16 cellular contexts compared by ENCODE assay signal in the genomic region with DNA sequence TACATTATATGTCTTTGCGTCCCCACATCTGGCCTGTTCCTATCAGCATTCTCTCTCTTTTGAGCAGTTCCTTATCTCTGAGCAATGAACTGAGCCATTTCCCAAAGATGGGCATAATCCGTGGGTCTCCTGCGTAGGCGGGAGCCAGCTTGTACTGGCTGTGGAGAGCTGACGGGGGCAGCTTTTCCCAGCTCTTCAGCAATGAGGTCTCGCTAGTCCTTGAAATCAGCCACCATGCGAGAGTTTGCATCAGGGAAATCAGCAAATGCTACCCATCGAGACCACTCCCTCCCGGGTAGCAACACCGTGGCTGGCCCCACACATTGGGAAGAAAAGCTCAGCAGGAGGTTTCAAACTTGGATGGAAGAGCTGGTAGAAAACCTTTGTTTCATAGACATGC. TPM values are rescaled to one million over a fixed set of nuclear protein-coding genes. Genes with fewer than 3 reads are reported as not detected.
A peak's percentile ranks its signal among the peaks of the same experiment; 100 is the strongest.
DNase-seq lines count a peak whose midpoint lies in the region; ATAC-seq and TF ChIP-seq lines count a peak whose summit lies in the region.
"Had no signal": no experiment of that assay in that cellular context is flagged by ENCODE, and none has a peak within 500 bp of the region (broad histone marks: within the 10 kb centered on the region; RNA-seq: fewer than 3 reads in every experiment).

No MANE protein-coding gene starts in this region.

- H3K4me2 ChIP-seq in PC-3 (ENCODE audit: low read length) = peak overlapping the region; percentile 60
- peak overlapping the region; percentile 86 for H3K4me2 ChIP-seq in smooth muscle cell

- H3K36me3 ChIP-seq in PC-3 (ENCODE audit: low read depth, low read length) = no peaks in the 10 kb centered on the region
- no peaks in the 10 kb centered on the region for H3K36me3 ChIP-seq in smooth muscle cell (ENCODE audit: low read depth)
- H3K36me3 ChIP-seq: esophagus squamous epithelium, pancreas had no signal

- H2AFZ ChIP-seq in PC-3 (ENCODE audit: low read length) (peak overlapping the region; percentile 61), smooth muscle cell (ENCODE audit: low read depth) (peak overlapping the region; percentile 97)

- H3K9ac ChIP-seq in PC-3 (ENCODE audit: low read length) (no peak overlapping the region), smooth muscle cell (ENCODE audit: low read depth) (no peak overlapping the region)

- H3K27me3 Mint-ChIP-seq in activated T-cell treated with anti-CD3 and anti-CD28 coated beads, Interleukin-2, amount 50 U/mL, for 72 hours (ENCODE audit: low read depth) = peaks cover 11% of the 10 kb centered on the region
- peaks cover 8% of the 10 kb centered on the region for H3K27me3 Mint-ChIP-seq in activated T-cell treated with anti-CD3 and anti-CD28 coated beads, Interleukin-2, amount 50 U/mL, for 4 hours (ENCODE audit: low read depth)
- H3K27me3 Mint-ChIP-seq: activated CD4-positive, alpha-beta T cell treated with anti-CD3 and anti-CD28 coated beads, Interleukin-2, amount 10 ng/mL, durations not matched to agents 7 days and 5 days had no signal

- H3K79me2 ChIP-seq in PC-3 (ENCODE audit: low read length) (no peaks in the 10 kb centered on the region), smooth muscle cell (ENCODE audit: low read depth) (no peaks in the 10 kb centered on the region)

- H3K4me3 Mint-ChIP-seq in activated T-cell treated with anti-CD3 and anti-CD28 coated beads, Interleukin-2, amount 50 U/mL, for 72 hours = peak overlapping the region; percentile 31 to 34
- no peak overlapping the region for H3K4me3 Mint-ChIP-seq in activated T-cell treated with anti-CD3 and anti-CD28 coated beads, Interleukin-2, amount 50 U/mL, for 4 hours
- H3K4me3 Mint-ChIP-seq: activated CD4-positive, alpha-beta T cell treated with anti-CD3 and anti-CD28 coated beads, Interleukin-2, amount 10 ng/mL, durations not matched to agents 7 days and 5 days; dendritic cell treated with granulocyte-macrophage colony-stimulating factor and Interleukin-4, amounts not matched to agents 40 ng/mL and 50 ng/mL, for 4 days; mesothelial cell of epicardium; stimulated activated naive CD8-positive, alpha-beta T cell treated with anti-CD3 and anti-CD28 coated beads, Interleukin-15, Interleukin-2, amounts not matched to agents 100 ng/mL and 50 ng/mL, for 24 hours had no signal

- H3K4me1 ChIP-seq in PC-3 (ENCODE audit: insufficient read depth, low read length) (no peaks in the 10 kb centered on the region), smooth muscle cell (ENCODE audit: low read depth) (no peaks in the 10 kb centered on the region)

- POLR2A ChIA-PET in PC-3 (lab: Charles Lee; ENCODE audit: unreplicated experiment) = no interaction called here

- peaks cover 10% of the 10 kb centered on the region for H3K4me1 Mint-ChIP-seq in activated T-cell treated with anti-CD3 and anti-CD28 coated beads, Interleukin-2, amount 50 U/mL, for 72 hours (ENCODE audit: low read depth)
- H3K4me1 Mint-ChIP-seq in activated T-cell treated with anti-CD3 and anti-CD28 coated beads, Interleukin-2, amount 50 U/mL, for 4 hours (ENCODE audit: low read depth) = peaks cover 7% of the 10 kb centered on the region

- H3K4me3 ChIP-seq in PC-3 (ENCODE audit: low read length) (0 out of 2 replicates have a peak overlapping the region, but pooled peaks have one; percentile 6), smooth muscle cell (peak overlapping the region; percentile 37)
- H3K4me3 ChIP-seq: pancreas, skin epidermis had no signal

- H3K36me3 Mint-ChIP-seq in activated T-cell treated with anti-CD3 and anti-CD28 coated beads, Interleukin-2, amount 50 U/mL, for 72 hours (ENCODE audit: insufficient read depth in 2 of 2) = no peaks in the 10 kb centered on the region
- no peaks in the 10 kb centered on the region for H3K36me3 Mint-ChIP-seq in activated T-cell treated with anti-CD3 and anti-CD28 coated beads, Interleukin-2, amount 50 U/mL, for 4 hours (ENCODE audit: insufficient read depth)
- H3K36me3 Mint-ChIP-seq: mesothelial cell of epicardium had no signal

- no peak for ATAC-seq in activated T-cell treated with anti-CD3 and anti-CD28 coated beads, Interleukin-2, amount 50 U/mL, for 72 hours (replicated peaks in 1 of 2)
- ATAC-seq in activated T-cell treated with anti-CD3 and anti-CD28 coated beads, Interleukin-2, amount 50 U/mL, for 4 hours = no peak
- no peak for ATAC-seq in PC-3
- no peak for ATAC-seq in GM18873 (IDR thresholded peaks at IDR 0.05; ENCODE audit: low FRiP score, unreplicated experiment)

- TF ChIP-seq CTCF in PC-3 (conservative IDR thresholded peaks at IDR 0.05; ENCODE audit: low read depth, low read length) = no peak
- TF ChIP-seq CTCF in smooth muscle cell (IDR thresholded peaks at IDR 0.05; ENCODE audit: borderline replicate concordance, insufficient read depth, poor library complexity, severe bottlenecking) = no peak

- H3K9me3 ChIP-seq in PC-3 (ENCODE audit: low read length) (no peaks in the 10 kb centered on the region), smooth muscle cell (replicated peaks; ENCODE audit: low read depth) (no peaks in the 10 kb centered on the region)
- H3K9me3 ChIP-seq: esophagus squamous epithelium, pancreas had no signal

- DNase-seq in activated T-cell treated with anti-CD3 and anti-CD28 coated beads, Interleukin-2, amount 50 U/mL, for 72 hours = no peak
- no peak for DNase-seq in activated T-cell treated with anti-CD3 and anti-CD28 coated beads, Interleukin-2, amount 50 U/mL, for 4 hours
- DNase-seq in PC-3 = no peak
- DNase-seq in iPS DF 19.7 (ENCODE audit: low read depth, low spot score) = peak; percentile 15
- no peak for DNase-seq in smooth muscle cell (lab: John Stamatoyannopoulos, UW; ENCODE audit: unreplicated experiment)
- DNase-seq in stimulated activated CD4-positive, alpha-beta T cell treated with anti-CD3 and anti-CD28 coated beads, Interleukin-4, amount 100 ng/mL, for 1 hour = no peak
- no peak for DNase-seq in T-helper 9 cell
- DNase-seq: esophagus squamous epithelium had no signal

- H3K27ac Mint-ChIP-seq in activated T-cell treated with anti-CD3 and anti-CD28 coated beads, Interleukin-2, amount 50 U/mL, for 72 hours = no peak overlapping the region
- H3K27ac Mint-ChIP-seq: activated CD4-positive, alpha-beta T cell treated with anti-CD3 and anti-CD28 coated beads, Interleukin-2, amount 10 ng/mL, durations not matched to agents 7 days and 5 days; dendritic cell treated with granulocyte-macrophage colony-stimulating factor and Interleukin-4, amounts not matched to agents 40 ng/mL and 50 ng/mL, for 4 days; mesothelial cell of epicardium; stimulated activated naive CD8-positive, alpha-beta T cell treated with anti-CD3 and anti-CD28 coated beads, Interleukin-15, Interleukin-2, amounts not matched to agents 100 ng/mL and 50 ng/mL, for 24 hours had no signal

- no peaks in the 10 kb centered on the region for H3K9me2 ChIP-seq in PC-3 (replicated peaks; ENCODE audit: low read length)

- intact Hi-C loops in PC-3 (cut with micrococcal nuclease) = loop anchor here (2.0 to 5.0 kb wide), 3 partner anchors 138 to 1792 kb away; a partner anchor contains a TSS

- H4K20me1 ChIP-seq in PC-3 (ENCODE audit: low read length) (no peaks in the 10 kb centered on the region), smooth muscle cell (ENCODE audit: low read depth) (no peaks in the 10 kb centered on the region)

- 21% methylated on average over 10 of the region's 10 CpGs for WGBS in smooth muscle cell (ENCODE audit: low lambda C conversion rate)

- H3F3A ChIP-seq in PC-3 (ENCODE audit: low read length, unreplicated experiment) (no peaks in the 10 kb centered on the region), smooth muscle cell (ENCODE audit: low read depth) (no peaks in the 10 kb centered on the region)

- no TSS peak for BruUV-seq in PC-3 (replicated peaks; lab: Mats Ljungman, UMichigan)

- H3K27me3 ChIP-seq in PC-3 (ENCODE audit: low read length) = no peaks in the 10 kb centered on the region
- no peaks in the 10 kb centered on the region for H3K27me3 ChIP-seq in smooth muscle cell (ENCODE audit: low read depth)
- H3K27me3 ChIP-seq: pancreas had no signal

- H3K27ac ChIP-seq in PC-3 (ENCODE audit: low read length) (no peak overlapping the region), smooth muscle cell (ENCODE audit: low read depth) (peak overlapping the region; percentile 12)
- H3K27ac ChIP-seq: esophagus squamous epithelium, pancreas, skin epidermis had no signal

- CTCF ChIA-PET in PC-3 (lab: Charles Lee) = interaction anchor here (0.6 kb wide), 2 partner anchors 209 to 213 kb away, joined by 3 to 5 read pairs; no protein-coding TSS in a partner anchor

- H3K9me3 Mint-ChIP-seq in activated T-cell treated with anti-CD3 and anti-CD28 coated beads, Interleukin-2, amount 50 U/mL, for 72 hours = no peaks in the 10 kb centered on the region
- no peaks in the 10 kb centered on the region for H3K9me3 Mint-ChIP-seq in activated T-cell treated with anti-CD3 and anti-CD28 coated beads, Interleukin-2, amount 50 U/mL, for 4 hours
- H3K9me3 Mint-ChIP-seq: activated CD4-positive, alpha-beta T cell treated with anti-CD3 and anti-CD28 coated beads, Interleukin-2, amount 10 ng/mL, durations not matched to agents 7 days and 5 days; dendritic cell treated with granulocyte-macrophage colony-stimulating factor and Interleukin-4, amounts not matched to agents 40 ng/mL and 50 ng/mL, for 4 days; mesothelial cell of epicardium; stimulated activated naive CD8-positive, alpha-beta T cell treated with anti-CD3 and anti-CD28 coated beads, Interleukin-15, Interleukin-2, amounts not matched to agents 100 ng/mL and 50 ng/mL, for 24 hours had no signal

RNA-seq across cellular contexts. Expression of a gene that starts 51.9 kb away (rescaled TPM):
- total RNA-seq in activated T-cell treated with anti-CD3 and anti-CD28 coated beads, Interleukin-2, amount 50 U/mL, for 72 hours = not detected
- not detected for total RNA-seq in activated T-cell treated with anti-CD3 and anti-CD28 coated beads, Interleukin-2, amount 50 U/mL, for 4 hours
- not detected in 2 replicates for total RNA-seq in PC-3 (2014; rRNA removed)
- not detected in 2 replicates for total RNA-seq in smooth muscle cell
- 0.14 and 0.26 TPM in 2 replicates for polyA plus RNA-seq in smooth muscle cell
- total RNA-seq: A673; activated CD4-positive, alpha-beta T cell treated with anti-CD3 and anti-CD28 coated beads, Interleukin-2, amount 10 ng/mL, durations not matched to agents 7 days and 5 days; mesothelial cell of epicardium had no signal
